In genomic region chr10:18472977-18473376, GRCh38 we compare ENCODE assay signal across 10 cellular contexts.
DNase-seq lines count a peak whose midpoint lies in the region; ATAC-seq and TF ChIP-seq lines count a peak whose summit lies in the region.
"Had no signal": no experiment of that assay in that cellular context is flagged by ENCODE, and none has a peak within 500 bp of the region (broad histone marks: within the 10 kb centered on the region; RNA-seq: fewer than 3 reads in every experiment).

No MANE protein-coding gene starts in this region.

- intact Hi-C loops in right cardiac atrium (cut with DNase I) = loop anchor here in 2 of 4 donors (10.0 kb wide), 1 partner anchor 128 kb away; no protein-coding TSS in a partner anchor
- intact Hi-C loops in activated T-helper 2 cell treated with anti-CD3 and anti-CD28 coated beads, Interferon-gamma antibody, Interleukin-2, Interleukin-4, amounts not matched to agents 10 μg/mL and 5 μg/mL and 100 μg/mL, durations not matched to agents 14 hours and 24 hours and 36 hours (cut with micrococcal nuclease) = no loop called here

- H3K27me3 ChIP-seq in GM23338 (ENCODE audit: insufficient read depth) (no peaks in the 10 kb centered on the region), right cardiac atrium (ENCODE audit: control insufficient read depth, insufficient read depth) (no peaks in the 10 kb centered on the region)

- 54% methylated on average over 5 of the region's 5 CpGs for WGBS in right cardiac atrium

- no peaks in the 10 kb centered on the region for H3K36me3 ChIP-seq in GM23338 (ENCODE audit: insufficient read depth)

- peaks cover 2% of the 10 kb centered on the region for H3K27me3 Mint-ChIP-seq in GM23338 (ENCODE audit: insufficient read depth, low read depth, poor library complexity)
- H3K27me3 Mint-ChIP-seq in activated T-helper 2 cell treated with anti-CD3 and anti-CD28 coated beads, Interferon-gamma antibody, Interleukin-2, Interleukin-4, amounts not matched to agents 10 μg/mL and 5 μg/mL and 100 μg/mL, durations not matched to agents 14 hours and 24 hours and 36 hours (ENCODE audit: low read depth) = no peaks in the 10 kb centered on the region

- CTCF ChIA-PET in RWPE1 (lab: Yijun Ruan, JAX) = interaction anchor here (0.6 kb wide), 1 partner anchor 1154 kb away, joined by 4 read pairs; no protein-coding TSS in a partner anchor

- H3K4me3 ChIP-seq in GM23338 (no peak overlapping the region), right cardiac atrium (ENCODE audit: low read length) (no peak overlapping the region)

- no peaks in the 10 kb centered on the region for H3K36me3 Mint-ChIP-seq in GM23338 (ENCODE audit: low read depth)
- H3K36me3 Mint-ChIP-seq in activated T-helper 2 cell treated with anti-CD3 and anti-CD28 coated beads, Interferon-gamma antibody, Interleukin-2, Interleukin-4, amounts not matched to agents 10 μg/mL and 5 μg/mL and 100 μg/mL, durations not matched to agents 14 hours and 24 hours and 36 hours (ENCODE audit: low read depth) = no peaks in the 10 kb centered on the region
- H3K36me3 Mint-ChIP-seq: CD4-positive, CD25-positive, alpha-beta regulatory T cell had no signal

- no peaks in the 10 kb centered on the region for H3K9me3 Mint-ChIP-seq in GM23338
- H3K9me3 Mint-ChIP-seq in activated T-helper 2 cell treated with anti-CD3 and anti-CD28 coated beads, Interferon-gamma antibody, Interleukin-2, Interleukin-4, amounts not matched to agents 10 μg/mL and 5 μg/mL and 100 μg/mL, durations not matched to agents 14 hours and 24 hours and 36 hours = no peaks in the 10 kb centered on the region

- H3K27ac ChIP-seq in C4-2B = no peak overlapping the region
- H3K27ac ChIP-seq in GM23338 (ENCODE audit: low read depth) = no peak overlapping the region
- no peak overlapping the region for H3K27ac ChIP-seq in RWPE1
- H3K27ac ChIP-seq in right cardiac atrium (ENCODE audit: low read length) = peak overlapping the region; percentile 79

- H3K4me1 ChIP-seq in GM23338 (ENCODE audit: insufficient read depth) = peaks cover 5% of the 10 kb centered on the region
- H3K4me1 ChIP-seq in right cardiac atrium (ENCODE audit: control insufficient read depth, insufficient read depth, low read length) = no peaks in the 10 kb centered on the region

- H3K4me2 ChIP-seq in GM23338 = no peak overlapping the region

- POLR2A ChIA-PET in RWPE1 (lab: Yijun Ruan, JAX; ENCODE audit: low non-redundant PET) = no interaction called here

- peaks cover 17% of the 10 kb centered on the region for H3K4me1 Mint-ChIP-seq in GM23338
- peaks cover 13% of the 10 kb centered on the region for H3K4me1 Mint-ChIP-seq in activated T-helper 2 cell treated with anti-CD3 and anti-CD28 coated beads, Interferon-gamma antibody, Interleukin-2, Interleukin-4, amounts not matched to agents 10 μg/mL and 5 μg/mL and 100 μg/mL, durations not matched to agents 14 hours and 24 hours and 36 hours (ENCODE audit: low read depth)

- H3K9me2 ChIP-seq in GM23338 (ENCODE audit: insufficient read depth) = peaks cover 11% of the 10 kb centered on the region

- DNase-seq in GM23338 (ENCODE audit: low spot score) (peak; percentile 25), RWPE1 (ENCODE audit: low spot score) (peak; percentile 5), right cardiac atrium (no peak), HuH-7 (ENCODE audit: low spot score) (no peak)
- no peak for DNase-seq in activated T-helper 2 cell treated with anti-CD3 and anti-CD28 coated beads, Interferon-gamma antibody, Interleukin-2, Interleukin-4, amounts not matched to agents 10 μg/mL and 5 μg/mL and 100 μg/mL, durations not matched to agents 14 hours and 24 hours and 36 hours (ENCODE audit: low spot score)
- DNase-seq: activated T-cell treated with anti-CD3 and anti-CD28 coated beads for 4 hours had no signal

- H3K79me2 ChIP-seq in GM23338 (replicated peaks; ENCODE audit: insufficient read depth) = no peaks in the 10 kb centered on the region

- H3K9me3 ChIP-seq in right cardiac atrium (ENCODE audit: control insufficient read depth, low read length) = no peaks in the 10 kb centered on the region

- ATAC-seq in GM23338 (no peak), right cardiac atrium (peak in 1 of 2 donors; percentile 12), GM19324 (IDR thresholded peaks at IDR 0.05; ENCODE audit: low FRiP score, unreplicated experiment) (no peak), HG02642 (IDR thresholded peaks at IDR 0.05; ENCODE audit: poor library complexity, unreplicated experiment) (no peak)

- no peak overlapping the region for H2AFZ ChIP-seq in GM23338

- no peak overlapping the region for H3K27ac Mint-ChIP-seq in GM23338
- H3K27ac Mint-ChIP-seq in activated T-helper 2 cell treated with anti-CD3 and anti-CD28 coated beads, Interferon-gamma antibody, Interleukin-2, Interleukin-4, amounts not matched to agents 10 μg/mL and 5 μg/mL and 100 μg/mL, durations not matched to agents 14 hours and 24 hours and 36 hours = no peak overlapping the region
- H3K27ac Mint-ChIP-seq: CD4-positive, CD25-positive, alpha-beta regulatory T cell had no signal

- H3F3A ChIP-seq in GM23338 (replicated peaks; ENCODE audit: low read depth) = no peaks in the 10 kb centered on the region

- no peak overlapping the region for H3K4me3 Mint-ChIP-seq in GM23338
- no peak overlapping the region for H3K4me3 Mint-ChIP-seq in activated T-helper 2 cell treated with anti-CD3 and anti-CD28 coated beads, Interferon-gamma antibody, Interleukin-2, Interleukin-4, amounts not matched to agents 10 μg/mL and 5 μg/mL and 100 μg/mL, durations not matched to agents 14 hours and 24 hours and 36 hours (ENCODE audit: low read depth)
- H3K4me3 Mint-ChIP-seq: CD4-positive, CD25-positive, alpha-beta regulatory T cell had no signal

- no peaks in the 10 kb centered on the region for H4K20me1 ChIP-seq in GM23338 (replicated peaks; ENCODE audit: insufficient read depth)

- TF ChIP-seq CTCF in C4-2B (conservative IDR thresholded peaks at IDR 0.05) = peak; percentile 64
- TF ChIP-seq CTCF in GM23338 (conservative IDR thresholded peaks at IDR 0.05; ENCODE audit: low read depth in 2 of 2) = peak; percentile 43 to 54
- TF ChIP-seq CTCF in RWPE1 (conservative IDR thresholded peaks at IDR 0.05; ENCODE audit: low read depth) = no peak

TF ChIP-seq in GM23338, 12 proteins besides CTCF, POLR2A, EP300 and RAD21 (continues in another document):
- TF ChIP-seq, protein P1, sequence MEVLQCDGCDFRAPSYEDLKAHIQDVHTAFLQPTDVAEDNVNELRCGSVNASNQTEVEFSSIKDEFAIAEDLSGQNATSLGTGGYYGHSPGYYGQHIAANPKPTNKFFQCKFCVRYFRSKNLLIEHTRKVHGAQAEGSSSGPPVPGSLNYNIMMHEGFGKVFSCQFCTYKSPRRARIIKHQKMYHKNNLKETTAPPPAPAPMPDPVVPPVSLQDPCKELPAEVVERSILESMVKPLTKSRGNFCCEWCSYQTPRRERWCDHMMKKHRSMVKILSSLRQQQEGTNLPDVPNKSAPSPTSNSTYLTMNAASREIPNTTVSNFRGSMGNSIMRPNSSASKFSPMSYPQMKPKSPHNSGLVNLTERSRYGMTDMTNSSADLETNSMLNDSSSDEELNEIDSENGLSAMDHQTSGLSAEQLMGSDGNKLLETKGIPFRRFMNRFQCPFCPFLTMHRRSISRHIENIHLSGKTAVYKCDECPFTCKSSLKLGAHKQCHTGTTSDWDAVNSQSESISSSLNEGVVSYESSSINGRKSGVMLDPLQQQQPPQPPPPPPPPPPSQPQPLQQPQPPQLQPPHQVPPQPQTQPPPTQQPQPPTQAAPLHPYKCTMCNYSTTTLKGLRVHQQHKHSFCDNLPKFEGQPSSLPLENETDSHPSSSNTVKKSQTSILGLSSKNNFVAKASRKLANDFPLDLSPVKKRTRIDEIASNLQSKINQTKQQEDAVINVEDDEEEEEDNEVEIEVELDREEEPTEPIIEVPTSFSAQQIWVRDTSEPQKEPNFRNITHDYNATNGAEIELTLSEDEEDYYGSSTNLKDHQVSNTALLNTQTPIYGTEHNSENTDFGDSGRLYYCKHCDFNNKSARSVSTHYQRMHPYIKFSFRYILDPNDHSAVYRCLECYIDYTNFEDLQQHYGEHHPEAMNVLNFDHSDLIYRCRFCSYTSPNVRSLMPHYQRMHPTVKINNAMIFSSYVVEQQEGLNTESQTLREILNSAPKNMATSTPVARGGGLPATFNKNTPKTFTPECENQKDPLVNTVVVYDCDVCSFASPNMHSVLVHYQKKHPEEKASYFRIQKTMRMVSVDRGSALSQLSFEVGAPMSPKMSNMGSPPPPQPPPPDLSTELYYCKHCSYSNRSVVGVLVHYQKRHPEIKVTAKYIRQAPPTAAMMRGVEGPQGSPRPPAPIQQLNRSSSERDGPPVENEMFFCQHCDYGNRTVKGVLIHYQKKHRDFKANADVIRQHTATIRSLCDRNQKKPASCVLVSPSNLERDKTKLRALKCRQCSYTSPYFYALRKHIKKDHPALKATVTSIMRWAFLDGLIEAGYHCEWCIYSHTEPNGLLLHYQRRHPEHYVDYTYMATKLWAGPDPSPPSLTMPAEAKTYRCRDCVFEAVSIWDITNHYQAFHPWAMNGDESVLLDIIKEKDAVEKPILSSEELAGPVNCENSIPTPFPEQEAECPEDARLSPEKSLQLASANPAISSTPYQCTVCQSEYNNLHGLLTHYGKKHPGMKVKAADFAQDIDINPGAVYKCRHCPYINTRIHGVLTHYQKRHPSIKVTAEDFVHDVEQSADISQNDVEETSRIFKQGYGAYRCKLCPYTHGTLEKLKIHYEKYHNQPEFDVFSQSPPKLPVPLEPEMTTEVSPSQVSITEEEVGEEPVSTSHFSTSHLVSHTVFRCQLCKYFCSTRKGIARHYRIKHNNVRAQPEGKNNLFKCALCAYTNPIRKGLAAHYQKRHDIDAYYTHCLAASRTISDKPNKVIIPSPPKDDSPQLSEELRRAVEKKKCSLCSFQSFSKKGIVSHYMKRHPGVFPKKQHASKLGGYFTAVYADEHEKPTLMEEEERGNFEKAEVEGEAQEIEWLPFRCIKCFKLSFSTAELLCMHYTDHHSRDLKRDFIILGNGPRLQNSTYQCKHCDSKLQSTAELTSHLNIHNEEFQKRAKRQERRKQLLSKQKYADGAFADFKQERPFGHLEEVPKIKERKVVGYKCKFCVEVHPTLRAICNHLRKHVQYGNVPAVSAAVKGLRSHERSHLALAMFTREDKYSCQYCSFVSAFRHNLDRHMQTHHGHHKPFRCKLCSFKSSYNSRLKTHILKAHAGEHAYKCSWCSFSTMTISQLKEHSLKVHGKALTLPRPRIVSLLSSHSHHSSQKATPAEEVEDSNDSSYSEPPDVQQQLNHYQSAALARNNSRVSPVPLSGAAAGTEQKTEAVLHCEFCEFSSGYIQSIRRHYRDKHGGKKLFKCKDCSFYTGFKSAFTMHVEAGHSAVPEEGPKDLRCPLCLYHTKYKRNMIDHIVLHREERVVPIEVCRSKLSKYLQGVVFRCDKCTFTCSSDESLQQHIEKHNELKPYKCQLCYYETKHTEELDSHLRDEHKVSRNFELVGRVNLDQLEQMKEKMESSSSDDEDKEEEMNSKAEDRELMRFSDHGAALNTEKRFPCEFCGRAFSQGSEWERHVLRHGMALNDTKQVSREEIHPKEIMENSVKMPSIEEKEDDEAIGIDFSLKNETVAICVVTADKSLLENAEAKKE (CRISPR knock-in tag; IDR thresholded peaks at IDR 0.05) = no peak
- TF ChIP-seq ZNF114 (CRISPR knock-in tag; IDR thresholded peaks at IDR 0.05) (no peak), ZNF331 (CRISPR knock-in tag; IDR thresholded peaks at IDR 0.05; ENCODE audit: low read depth) (no peak), JUNB (IDR thresholded peaks at IDR 0.05; ENCODE audit: unreplicated experiment) (no peak), STAT1 (IDR thresholded peaks at IDR 0.05; ENCODE audit: unreplicated experiment) (no peak)

Comparison
In these comparisons a context has a peak if more than half of its experiments do, and no peak if none do; other contexts are left out.
1. DNase-seq: peak in GM23338 (single experiment) and RWPE1 (single experiment); none in right cardiac atrium (0 of 3), HuH-7 (single experiment) and activated T-helper 2 cell treated with anti-CD3 and anti-CD28 coated beads, Interferon-gamma antibody, Interleukin-2, Interleukin-4, amounts not matched to agents 10 μg/mL and 5 μg/mL and 100 μg/mL, durations not matched to agents 14 hours and 24 hours and 36 hours (single experiment).